Comparison of ENCODE assay signal across 1 cellular context in the genomic region with DNA sequence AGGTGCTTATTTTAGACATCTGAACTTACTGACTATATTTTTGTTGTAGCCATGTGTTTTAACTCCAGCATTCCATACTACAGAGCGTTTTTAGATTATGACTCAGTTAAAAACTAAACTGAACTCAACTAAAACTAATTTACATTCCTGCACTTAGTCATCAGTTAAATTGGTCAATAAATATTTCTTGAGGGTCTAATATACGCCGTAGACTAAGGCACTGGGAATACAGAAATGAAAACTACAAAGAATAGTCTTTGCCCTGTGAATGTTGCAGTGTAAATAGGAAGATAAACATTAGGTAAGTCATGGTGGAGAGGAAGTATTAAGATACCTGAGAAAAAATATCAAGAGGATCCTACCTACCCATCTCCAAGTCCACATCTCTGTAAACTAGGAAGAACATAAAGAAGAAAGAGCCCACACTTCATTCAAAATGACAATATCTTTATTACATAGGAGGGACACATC.
TF ChIP-seq lines count a peak whose summit lies in the region.

No MANE protein-coding gene starts in this region.

TF ChIP-seq in HepG2, 621 proteins besides CTCF, POLR2A, EP300 and RAD21 (continued from another document and continues in another):
- peak; percentile 94 for TF ChIP-seq JUNB (CRISPR knock-in tag; IDR thresholded peaks at IDR 0.05; ENCODE audit: borderline replicate concordance)
- peak; percentile 96 for TF ChIP-seq FOXA3 (CRISPR knock-in tag; IDR thresholded peaks at IDR 0.05)
- TF ChIP-seq CREB1 (IDR thresholded peaks at IDR 0.05), result no peak
- peak; percentile 59 for TF ChIP-seq CREB1 (CRISPR knock-in tag; IDR thresholded peaks at IDR 0.05)
- peak; percentile 44; the same call in 1 of the 2 replicates for TF ChIP-seq HOXA5 (CRISPR knock-in tag; IDR thresholded peaks at IDR 0.05)
- peak; percentile 46 for TF ChIP-seq ZEB1 (IDR thresholded peaks at IDR 0.05; ENCODE audit: insufficient replicate concordance, low read depth)
- TF ChIP-seq JUN (CRISPR knock-in tag; IDR thresholded peaks at IDR 0.05), result peak; percentile 90
- peak; percentile 64 for TF ChIP-seq HNF4G (IDR thresholded peaks at IDR 0.05; ENCODE audit: borderline replicate concordance, low read depth, low read length)
- TF ChIP-seq HNF4G (CRISPR knock-in tag; IDR thresholded peaks at IDR 0.05; ENCODE audit: borderline replicate concordance, low read depth), result 0 out of 2 replicates have a peak, but pooled peaks have one; percentile 27
- TF ChIP-seq, protein P1, sequence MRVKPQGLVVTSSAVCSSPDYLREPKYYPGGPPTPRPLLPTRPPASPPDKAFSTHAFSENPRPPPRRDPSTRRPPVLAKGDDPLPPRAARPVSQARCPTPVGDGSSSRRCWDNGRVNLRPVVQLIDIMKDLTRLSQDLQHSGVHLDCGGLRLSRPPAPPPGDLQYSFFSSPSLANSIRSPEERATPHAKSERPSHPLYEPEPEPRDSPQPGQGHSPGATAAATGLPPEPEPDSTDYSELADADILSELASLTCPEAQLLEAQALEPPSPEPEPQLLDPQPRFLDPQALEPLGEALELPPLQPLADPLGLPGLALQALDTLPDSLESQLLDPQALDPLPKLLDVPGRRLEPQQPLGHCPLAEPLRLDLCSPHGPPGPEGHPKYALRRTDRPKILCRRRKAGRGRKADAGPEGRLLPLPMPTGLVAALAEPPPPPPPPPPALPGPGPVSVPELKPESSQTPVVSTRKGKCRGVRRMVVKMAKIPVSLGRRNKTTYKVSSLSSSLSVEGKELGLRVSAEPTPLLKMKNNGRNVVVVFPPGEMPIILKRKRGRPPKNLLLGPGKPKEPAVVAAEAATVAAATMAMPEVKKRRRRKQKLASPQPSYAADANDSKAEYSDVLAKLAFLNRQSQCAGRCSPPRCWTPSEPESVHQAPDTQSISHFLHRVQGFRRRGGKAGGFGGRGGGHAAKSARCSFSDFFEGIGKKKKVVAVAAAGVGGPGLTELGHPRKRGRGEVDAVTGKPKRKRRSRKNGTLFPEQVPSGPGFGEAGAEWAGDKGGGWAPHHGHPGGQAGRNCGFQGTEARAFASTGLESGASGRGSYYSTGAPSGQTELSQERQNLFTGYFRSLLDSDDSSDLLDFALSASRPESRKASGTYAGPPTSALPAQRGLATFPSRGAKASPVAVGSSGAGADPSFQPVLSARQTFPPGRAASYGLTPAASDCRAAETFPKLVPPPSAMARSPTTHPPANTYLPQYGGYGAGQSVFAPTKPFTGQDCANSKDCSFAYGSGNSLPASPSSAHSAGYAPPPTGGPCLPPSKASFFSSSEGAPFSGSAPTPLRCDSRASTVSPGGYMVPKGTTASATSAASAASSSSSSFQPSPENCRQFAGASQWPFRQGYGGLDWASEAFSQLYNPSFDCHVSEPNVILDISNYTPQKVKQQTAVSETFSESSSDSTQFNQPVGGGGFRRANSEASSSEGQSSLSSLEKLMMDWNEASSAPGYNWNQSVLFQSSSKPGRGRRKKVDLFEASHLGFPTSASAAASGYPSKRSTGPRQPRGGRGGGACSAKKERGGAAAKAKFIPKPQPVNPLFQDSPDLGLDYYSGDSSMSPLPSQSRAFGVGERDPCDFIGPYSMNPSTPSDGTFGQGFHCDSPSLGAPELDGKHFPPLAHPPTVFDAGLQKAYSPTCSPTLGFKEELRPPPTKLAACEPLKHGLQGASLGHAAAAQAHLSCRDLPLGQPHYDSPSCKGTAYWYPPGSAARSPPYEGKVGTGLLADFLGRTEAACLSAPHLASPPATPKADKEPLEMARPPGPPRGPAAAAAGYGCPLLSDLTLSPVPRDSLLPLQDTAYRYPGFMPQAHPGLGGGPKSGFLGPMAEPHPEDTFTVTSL (CRISPR knock-in tag; IDR thresholded peaks at IDR 0.05; ENCODE audit: borderline replicate concordance), result peak; percentile 90; the same call in 1 of the 2 replicates
- TF ChIP-seq, protein P2, sequence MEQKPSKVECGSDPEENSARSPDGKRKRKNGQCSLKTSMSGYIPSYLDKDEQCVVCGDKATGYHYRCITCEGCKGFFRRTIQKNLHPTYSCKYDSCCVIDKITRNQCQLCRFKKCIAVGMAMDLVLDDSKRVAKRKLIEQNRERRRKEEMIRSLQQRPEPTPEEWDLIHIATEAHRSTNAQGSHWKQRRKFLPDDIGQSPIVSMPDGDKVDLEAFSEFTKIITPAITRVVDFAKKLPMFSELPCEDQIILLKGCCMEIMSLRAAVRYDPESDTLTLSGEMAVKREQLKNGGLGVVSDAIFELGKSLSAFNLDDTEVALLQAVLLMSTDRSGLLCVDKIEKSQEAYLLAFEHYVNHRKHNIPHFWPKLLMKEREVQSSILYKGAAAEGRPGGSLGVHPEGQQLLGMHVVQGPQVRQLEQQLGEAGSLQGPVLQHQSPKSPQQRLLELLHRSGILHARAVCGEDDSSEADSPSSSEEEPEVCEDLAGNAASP (CRISPR knock-in tag; IDR thresholded peaks at IDR 0.05; ENCODE audit: borderline replicate concordance), result peak; percentile 69; the same call in 1 of the 2 replicates
- 0 out of 2 replicates have a peak, but pooled peaks have one; percentile 27 for TF ChIP-seq ZBTB7B (CRISPR knock-in tag; IDR thresholded peaks at IDR 0.05)
- 0 out of 2 replicates have a peak, but pooled peaks have one; percentile 32 for TF ChIP-seq MXD4 (CRISPR knock-in tag; IDR thresholded peaks at IDR 0.05)
- TF ChIP-seq GABPA (IDR thresholded peaks at IDR 0.05; ENCODE audit: low read depth, low read length), result no peak
- 0 out of 2 replicates have a peak, but pooled peaks have one; percentile 25 for TF ChIP-seq GABPA (CRISPR knock-in tag; IDR thresholded peaks at IDR 0.05; ENCODE audit: low read depth)
- peak; percentile 78 for TF ChIP-seq ZKSCAN8 (CRISPR knock-in tag; IDR thresholded peaks at IDR 0.05; ENCODE audit: borderline replicate concordance)
- TF ChIP-seq, protein P3, sequence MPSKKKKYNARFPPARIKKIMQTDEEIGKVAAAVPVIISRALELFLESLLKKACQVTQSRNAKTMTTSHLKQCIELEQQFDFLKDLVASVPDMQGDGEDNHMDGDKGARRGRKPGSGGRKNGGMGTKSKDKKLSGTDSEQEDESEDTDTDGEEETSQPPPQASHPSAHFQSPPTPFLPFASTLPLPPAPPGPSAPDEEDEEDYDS (CRISPR knock-in tag; IDR thresholded peaks at IDR 0.05), result peak; percentile 38; the same call in 1 of the 2 replicates
- TF ChIP-seq, protein P4, sequence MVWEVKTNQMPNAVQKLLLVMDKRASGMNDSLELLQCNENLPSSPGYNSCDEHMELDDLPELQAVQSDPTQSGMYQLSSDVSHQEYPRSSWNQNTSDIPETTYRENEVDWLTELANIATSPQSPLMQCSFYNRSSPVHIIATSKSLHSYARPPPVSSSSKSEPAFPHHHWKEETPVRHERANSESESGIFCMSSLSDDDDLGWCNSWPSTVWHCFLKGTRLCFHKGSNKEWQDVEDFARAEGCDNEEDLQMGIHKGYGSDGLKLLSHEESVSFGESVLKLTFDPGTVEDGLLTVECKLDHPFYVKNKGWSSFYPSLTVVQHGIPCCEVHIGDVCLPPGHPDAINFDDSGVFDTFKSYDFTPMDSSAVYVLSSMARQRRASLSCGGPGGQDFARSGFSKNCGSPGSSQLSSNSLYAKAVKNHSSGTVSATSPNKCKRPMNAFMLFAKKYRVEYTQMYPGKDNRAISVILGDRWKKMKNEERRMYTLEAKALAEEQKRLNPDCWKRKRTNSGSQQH (CRISPR knock-in tag; IDR thresholded peaks at IDR 0.05; ENCODE audit: low read depth), result no peak
- TF ChIP-seq ZNF207 (IDR thresholded peaks at IDR 0.05; ENCODE audit: borderline replicate concordance), result no peak
- TF ChIP-seq ZNF331 (CRISPR knock-in tag; IDR thresholded peaks at IDR 0.05), result peak; percentile 15
- TF ChIP-seq, protein P5, sequence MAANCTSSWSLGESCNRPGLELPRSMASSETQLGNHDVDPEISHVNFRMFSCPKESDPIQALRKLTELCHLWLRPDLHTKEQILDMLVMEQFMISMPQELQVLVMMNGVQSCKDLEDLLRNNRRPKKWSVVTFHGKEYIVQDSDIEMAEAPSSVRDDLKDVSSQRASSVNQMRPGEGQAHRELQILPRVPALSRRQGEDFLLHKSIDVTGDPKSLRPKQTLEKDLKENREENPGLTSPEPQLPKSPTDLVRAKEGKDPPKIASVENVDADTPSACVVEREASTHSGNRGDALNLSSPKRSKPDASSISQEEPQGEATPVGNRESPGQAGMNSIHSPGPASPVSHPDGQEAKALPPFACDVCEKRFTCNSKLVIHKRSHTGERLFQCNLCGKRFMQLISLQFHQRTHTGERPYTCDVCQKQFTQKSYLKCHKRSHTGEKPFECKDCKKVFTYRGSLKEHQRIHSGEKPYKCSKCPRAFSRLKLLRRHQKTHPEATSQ (CRISPR knock-in tag; IDR thresholded peaks at IDR 0.05; ENCODE audit: borderline replicate concordance), result no peak
- TF ChIP-seq PAWR (CRISPR knock-in tag; IDR thresholded peaks at IDR 0.05; ENCODE audit: borderline replicate concordance), result no peak
- peak; percentile 23; the same call in 1 of the 2 replicates for TF ChIP-seq PHF21A (CRISPR knock-in tag; IDR thresholded peaks at IDR 0.05)
- peak; percentile 38; the same call in 1 of the 2 replicates for TF ChIP-seq ARNTL (CRISPR knock-in tag; IDR thresholded peaks at IDR 0.05)
- TF ChIP-seq JUND (CRISPR knock-in tag; IDR thresholded peaks at IDR 0.05), result peak; percentile 88
- peak; percentile 12 to 13; a peak in 1 of 4 replicates for TF ChIP-seq MAFK (conservative IDR thresholded peaks at IDR 0.05 in 1 of 2, IDR thresholded peaks at IDR 0.05 in 1 of 2; ENCODE audit: low read length in 2 of 2)
- peak; percentile 47; the same call in 1 of the 2 replicates for TF ChIP-seq DMAP1 (CRISPR knock-in tag; IDR thresholded peaks at IDR 0.05)
- peak; percentile 54; the same call in 1 of the 2 replicates for TF ChIP-seq POGZ (CRISPR knock-in tag; IDR thresholded peaks at IDR 0.05)
- peak; percentile 71; the same call in 1 of the 2 replicates for TF ChIP-seq SIX1 (CRISPR knock-in tag; IDR thresholded peaks at IDR 0.05; ENCODE audit: borderline replicate concordance)
- peak; percentile 95 for TF ChIP-seq MED1 (CRISPR knock-in tag; IDR thresholded peaks at IDR 0.05)
- peak; percentile 89; the same call in 1 of the 2 replicates for TF ChIP-seq SMARCC2 (IDR thresholded peaks at IDR 0.05)
- TF ChIP-seq ATF1 (CRISPR knock-in tag; IDR thresholded peaks at IDR 0.05), result peak; percentile 49; the same call in 1 of the 2 replicates
- TF ChIP-seq ZNF792 (CRISPR knock-in tag; IDR thresholded peaks at IDR 0.05), result no peak
- TF ChIP-seq, protein P6, sequence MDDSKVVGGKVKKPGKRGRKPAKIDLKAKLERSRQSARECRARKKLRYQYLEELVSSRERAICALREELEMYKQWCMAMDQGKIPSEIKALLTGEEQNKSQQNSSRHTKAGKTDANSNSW (CRISPR knock-in tag; IDR thresholded peaks at IDR 0.05; ENCODE audit: borderline replicate concordance), result no peak
- no peak for TF ChIP-seq HOXA3 (CRISPR knock-in tag; IDR thresholded peaks at IDR 0.05)
- TF ChIP-seq ZBTB8A (CRISPR knock-in tag; IDR thresholded peaks at IDR 0.05; ENCODE audit: borderline replicate concordance, low read depth), result no peak
- TF ChIP-seq, protein P7, sequence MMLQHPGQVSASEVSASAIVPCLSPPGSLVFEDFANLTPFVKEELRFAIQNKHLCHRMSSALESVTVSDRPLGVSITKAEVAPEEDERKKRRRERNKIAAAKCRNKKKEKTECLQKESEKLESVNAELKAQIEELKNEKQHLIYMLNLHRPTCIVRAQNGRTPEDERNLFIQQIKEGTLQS (CRISPR knock-in tag; IDR thresholded peaks at IDR 0.05), result peak; percentile 75
- peak; percentile 69; the same call in 1 of the 2 replicates for TF ChIP-seq HNRNPUL1 (IDR thresholded peaks at IDR 0.05; ENCODE audit: low read depth, low read length)
- TF ChIP-seq, protein P8, sequence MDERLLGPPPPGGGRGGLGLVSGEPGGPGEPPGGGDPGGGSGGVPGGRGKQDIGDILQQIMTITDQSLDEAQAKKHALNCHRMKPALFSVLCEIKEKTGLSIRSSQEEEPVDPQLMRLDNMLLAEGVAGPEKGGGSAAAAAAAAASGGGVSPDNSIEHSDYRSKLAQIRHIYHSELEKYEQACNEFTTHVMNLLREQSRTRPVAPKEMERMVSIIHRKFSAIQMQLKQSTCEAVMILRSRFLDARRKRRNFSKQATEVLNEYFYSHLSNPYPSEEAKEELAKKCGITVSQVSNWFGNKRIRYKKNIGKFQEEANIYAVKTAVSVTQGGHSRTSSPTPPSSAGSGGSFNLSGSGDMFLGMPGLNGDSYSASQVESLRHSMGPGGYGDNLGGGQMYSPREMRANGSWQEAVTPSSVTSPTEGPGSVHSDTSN (CRISPR knock-in tag; IDR thresholded peaks at IDR 0.05), result no peak
- TF ChIP-seq KLF13 (CRISPR knock-in tag; IDR thresholded peaks at IDR 0.05), result no peak
- TF ChIP-seq, protein P9, sequence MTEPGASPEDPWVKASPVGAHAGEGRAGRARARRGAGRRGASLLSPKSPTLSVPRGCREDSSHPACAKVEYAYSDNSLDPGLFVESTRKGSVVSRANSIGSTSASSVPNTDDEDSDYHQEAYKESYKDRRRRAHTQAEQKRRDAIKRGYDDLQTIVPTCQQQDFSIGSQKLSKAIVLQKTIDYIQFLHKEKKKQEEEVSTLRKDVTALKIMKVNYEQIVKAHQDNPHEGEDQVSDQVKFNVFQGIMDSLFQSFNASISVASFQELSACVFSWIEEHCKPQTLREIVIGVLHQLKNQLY (CRISPR knock-in tag; IDR thresholded peaks at IDR 0.05), result peak; percentile 36; the same call in 1 of the 2 replicates
- TF ChIP-seq DPF2 (CRISPR knock-in tag; IDR thresholded peaks at IDR 0.05; ENCODE audit: borderline replicate concordance, low read depth), result peak; percentile 92
- TF ChIP-seq, protein P10, sequence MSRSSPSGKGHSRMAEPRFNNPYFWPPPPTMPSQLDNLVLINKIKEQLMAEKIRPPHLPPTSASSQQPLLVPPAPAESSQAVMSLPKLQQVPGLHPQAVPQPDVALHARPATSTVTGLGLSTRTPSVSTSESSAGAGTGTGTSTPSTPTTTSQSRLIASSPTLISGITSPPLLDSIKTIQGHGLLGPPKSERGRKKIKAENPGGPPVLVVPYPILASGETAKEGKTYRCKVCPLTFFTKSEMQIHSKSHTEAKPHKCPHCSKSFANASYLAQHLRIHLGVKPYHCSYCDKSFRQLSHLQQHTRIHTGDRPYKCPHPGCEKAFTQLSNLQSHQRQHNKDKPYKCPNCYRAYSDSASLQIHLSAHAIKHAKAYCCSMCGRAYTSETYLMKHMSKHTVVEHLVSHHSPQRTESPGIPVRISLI (CRISPR knock-in tag; IDR thresholded peaks at IDR 0.05; ENCODE audit: borderline replicate concordance), result peak; percentile 23; the same call in 1 of the 2 replicates
- no peak for TF ChIP-seq ZNF562 (CRISPR knock-in tag; IDR thresholded peaks at IDR 0.05; ENCODE audit: borderline replicate concordance)
- TF ChIP-seq ZFP1 (CRISPR knock-in tag; IDR thresholded peaks at IDR 0.05), result peak; percentile 83
- TF ChIP-seq NCOR1 (IDR thresholded peaks at IDR 0.05; ENCODE audit: borderline replicate concordance, low read length), result peak; percentile 65; the same call in 1 of the 2 replicates
- TF ChIP-seq ZNF274 (CRISPR knock-in tag; IDR thresholded peaks at IDR 0.05), result no peak
- peak; percentile 37; the same call in 1 of the 2 replicates for TF ChIP-seq ZSCAN29 (CRISPR knock-in tag; conservative IDR thresholded peaks at IDR 0.05)
- TF ChIP-seq NR2F6 (IDR thresholded peaks at IDR 0.05), result peak; percentile 72
- 0 out of 2 replicates have a peak, but pooled peaks have one; percentile 40 for TF ChIP-seq NR2F6 (CRISPR knock-in tag; IDR thresholded peaks at IDR 0.05)
- TF ChIP-seq GATAD2A (CRISPR knock-in tag; IDR thresholded peaks at IDR 0.05), result peak; percentile 92
- peak; percentile 56; the same call in 1 of the 2 replicates for TF ChIP-seq RCOR2 (CRISPR knock-in tag; IDR thresholded peaks at IDR 0.05)
- TF ChIP-seq HNRNPK (IDR thresholded peaks at IDR 0.05; ENCODE audit: low read depth, low read length, poor library complexity, severe bottlenecking), result no peak
- peak; percentile 65; the same call in 1 of the 2 replicates for TF ChIP-seq HDAC1 (CRISPR knock-in tag; IDR thresholded peaks at IDR 0.05)
- TF ChIP-seq ZNF17 (CRISPR knock-in tag; IDR thresholded peaks at IDR 0.05), result no peak
- peak; percentile 96 for TF ChIP-seq CREM (IDR thresholded peaks at IDR 0.05)
- no peak for TF ChIP-seq CREM (CRISPR knock-in tag; IDR thresholded peaks at IDR 0.05)
- peak; percentile 91 for TF ChIP-seq ELF3 (CRISPR knock-in tag; IDR thresholded peaks at IDR 0.05)
